ENCODE assay signal across 28 cellular contexts in genomic region chrX:20995829-20996228, GRCh38.
"Had no signal": no experiment of that assay in that cellular context is flagged by ENCODE, and none has a peak within 500 bp of the region (broad histone marks: within the 10 kb centered on the region; RNA-seq: fewer than 3 reads in every experiment).

No MANE protein-coding gene starts in this region.

- H3K36me3 ChIP-seq: MG63, Peyer's patch, SJSA1 had no signal

- H3K27ac Mint-ChIP-seq: activated CD4-positive, alpha-beta T cell treated with anti-CD3 and anti-CD28 coated beads, Interleukin-2, amount 10 ng/mL, durations not matched to agents 24 days and 14 days; activated CD8-positive, alpha-beta T cell treated with anti-CD3 and anti-CD28 coated beads for 36 hours; activated naive CD4-positive, alpha-beta T cell treated with anti-CD3 and anti-CD28 coated beads for 36 hours; activated naive CD4-positive, alpha-beta T cell treated with anti-CD3 and anti-CD28 coated beads, Interleukin-2, amount 50 U/mL, for 72 hours; activated T-helper 2 cell treated with anti-CD3 and anti-CD28 coated beads, Interferon-gamma antibody, Interleukin-2, Interleukin-4, amounts not matched to agents 10 μg/mL and 5 μg/mL and 100 μg/mL, durations not matched to agents 14 hours and 24 hours and 36 hours; brain; T-helper 1 cell treated with Interleukin-12 subunit alpha and Interleukin-12 subunit beta and Interleukin-4 antibody, amounts not matched to agents 30 μg/mL and 1 μg/mL, for 36 hours; T-helper 2 cell treated with Interferon-gamma antibody and Interleukin-4, amounts not matched to agents 5 μg/mL and 100 μg/mL, for 36 hours had no signal

- H3K9ac ChIP-seq: SK-N-SH had no signal

- H3K9me3 ChIP-seq: MG63, Peyer's patch, SJSA1, SK-N-SH had no signal

- H3K4me1 ChIP-seq: Peyer's patch, SJSA1 had no signal

- H3K27me3 ChIP-seq: MG63, Peyer's patch, SJSA1 had no signal

- H3K36me3 Mint-ChIP-seq: activated naive CD4-positive, alpha-beta T cell treated with anti-CD3 and anti-CD28 coated beads, Interleukin-2, amount 50 U/mL, for 72 hours; brain had no signal

- H3K4me3 Mint-ChIP-seq: activated CD4-positive, alpha-beta T cell treated with anti-CD3 and anti-CD28 coated beads, Interleukin-2, amount 10 ng/mL, durations not matched to agents 24 days and 14 days; activated CD8-positive, alpha-beta T cell treated with anti-CD3 and anti-CD28 coated beads for 36 hours; activated naive CD4-positive, alpha-beta T cell treated with anti-CD3 and anti-CD28 coated beads for 36 hours; brain; T-helper 1 cell treated with Interleukin-12 subunit alpha and Interleukin-12 subunit beta and Interleukin-4 antibody, amounts not matched to agents 30 μg/mL and 1 μg/mL, for 36 hours; T-helper 2 cell treated with Interferon-gamma antibody and Interleukin-4, amounts not matched to agents 5 μg/mL and 100 μg/mL, for 36 hours had no signal

- ATAC-seq: activated CD8-positive, alpha-beta T cell treated with anti-CD3 and anti-CD28 coated beads for 36 hours; activated naive CD4-positive, alpha-beta T cell treated with anti-CD3 and anti-CD28 coated beads, Interleukin-2, amount 50 U/mL, for 72 hours; PC-3 had no signal

- H3K9me3 Mint-ChIP-seq: activated CD4-positive, alpha-beta T cell treated with anti-CD3 and anti-CD28 coated beads, Interleukin-2, amount 10 ng/mL, durations not matched to agents 24 days and 14 days; activated CD8-positive, alpha-beta T cell treated with anti-CD3 and anti-CD28 coated beads for 36 hours; activated naive CD4-positive, alpha-beta T cell treated with anti-CD3 and anti-CD28 coated beads for 36 hours; activated naive CD4-positive, alpha-beta T cell treated with anti-CD3 and anti-CD28 coated beads, Interleukin-2, amount 50 U/mL, for 72 hours; activated T-helper 2 cell treated with anti-CD3 and anti-CD28 coated beads, Interferon-gamma antibody, Interleukin-2, Interleukin-4, amounts not matched to agents 10 μg/mL and 5 μg/mL and 100 μg/mL, durations not matched to agents 14 hours and 24 hours and 36 hours; T-helper 2 cell treated with Interferon-gamma antibody and Interleukin-4, amounts not matched to agents 5 μg/mL and 100 μg/mL, for 36 hours had no signal

- DNase-seq: activated CD4-positive, alpha-beta T cell treated with anti-CD3 and anti-CD28 coated beads, Interleukin-2, amount 10 ng/mL, durations not matched to agents 24 days and 14 days; activated CD4-positive, alpha-beta T cell treated with anti-CD3 and anti-CD28 coated beads, Interleukin-2, amount 50 U/mL, for 4 hours; activated CD8-positive, alpha-beta T cell treated with anti-CD3 and anti-CD28 coated beads for 36 hours; activated gamma-delta T cell; activated naive CD4-positive, alpha-beta T cell treated with anti-CD3 and anti-CD28 coated beads for 36 hours; activated T-cell treated with anti-CD3 and anti-CD28 coated beads, Interleukin-2, amount 50 U/mL, for 1 hour; anterior cingulate cortex; caudate nucleus; cerebellar nuclear complex; Kasumi-1; MG63; NCI-H1048; NCI-H1436 treated with DMSO at 0.1 percent for 48 hours; NCI-H1694 treated with DMSO at 0.1 percent for 48 hours; NCI-H2029; NCI-H345; NCI-H524 treated with DMSO at 0.1 percent for 48 hours; PC-3; Peyer's patch; RPMI8226; SHP77 treated with DMSO at 0.1 percent for 48 hours; SK-N-SH had no signal

- H3K27me3 Mint-ChIP-seq: activated CD4-positive, alpha-beta T cell treated with anti-CD3 and anti-CD28 coated beads, Interleukin-2, amount 10 ng/mL, durations not matched to agents 24 days and 14 days; activated CD8-positive, alpha-beta T cell treated with anti-CD3 and anti-CD28 coated beads for 36 hours; brain had no signal

- H3K4me1 Mint-ChIP-seq: activated CD4-positive, alpha-beta T cell treated with anti-CD3 and anti-CD28 coated beads, Interleukin-2, amount 10 ng/mL, durations not matched to agents 24 days and 14 days; brain had no signal

- H3K4me3 ChIP-seq: MG63, Peyer's patch, SJSA1 had no signal

- H3K27ac ChIP-seq: Peyer's patch, SJSA1 had no signal

- H3K4me2 ChIP-seq: SK-N-SH had no signal
